Comparison of ENCODE assay signal across 2 cellular contexts in the genomic region with DNA sequence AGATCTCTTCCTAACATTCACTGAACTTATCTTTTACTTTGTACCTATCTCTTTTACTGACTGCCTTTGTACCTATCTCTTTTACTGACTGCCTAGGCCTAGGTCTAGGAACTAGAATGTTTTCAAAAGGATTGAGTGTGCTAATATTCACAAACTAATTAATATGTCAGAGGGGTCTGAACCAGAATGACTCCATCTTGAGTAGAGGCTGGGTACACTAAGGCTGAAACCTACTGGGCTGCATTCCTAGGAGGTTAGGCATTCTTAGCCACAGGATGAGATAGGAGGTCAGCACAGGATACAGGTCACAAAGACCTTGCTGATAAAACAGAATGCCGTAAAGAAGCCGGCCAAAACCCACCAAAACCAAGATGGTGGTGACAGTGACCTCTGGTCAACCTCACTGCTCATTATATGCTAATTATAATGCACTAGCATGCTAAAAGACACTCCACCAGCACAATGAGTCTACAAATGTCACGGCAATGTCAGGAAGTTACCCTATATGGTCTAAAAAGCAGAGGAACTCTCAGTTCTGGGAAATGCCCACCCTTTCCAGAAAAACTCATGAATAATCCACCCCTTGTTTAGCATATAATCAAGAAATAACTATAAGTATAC.
A peak's percentile ranks its signal among the peaks of the same experiment; 100 is the strongest.
TF ChIP-seq lines count a peak whose summit lies in the region.

No MANE protein-coding gene starts in this region.

TF ChIP-seq in HCT116, 20 proteins besides CTCF, POLR2A, EP300 and RAD21:
- TF ChIP-seq ZNF274 (IDR thresholded peaks at IDR 0.05; ENCODE audit: low read depth, low read length) (no peak), SRF (IDR thresholded peaks at IDR 0.05; ENCODE audit: low read depth) (0 out of 2 replicates have a peak, but pooled peaks have one; percentile 35), CBX3 (IDR thresholded peaks at IDR 0.05; ENCODE audit: low read depth) (peak; percentile 51; the same call in 1 of the 2 replicates), REST (IDR thresholded peaks at IDR 0.05; ENCODE audit: low read depth) (no peak), POLR2AphosphoS5 (IDR thresholded peaks at IDR 0.05; ENCODE audit: low read depth, low read length) (no peak), JUND (IDR thresholded peaks at IDR 0.05) (0 out of 2 replicates have a peak, but pooled peaks have one; percentile 22), SP1 (IDR thresholded peaks at IDR 0.05; ENCODE audit: low read depth) (peak; percentile 29; the same call in 1 of the 2 replicates), ZFX (IDR thresholded peaks at IDR 0.05) (no peak), YY1 (IDR thresholded peaks at IDR 0.05; ENCODE audit: extremely low read depth, insufficient replicate concordance, low read depth, low read length) (peak; percentile 50), MAX (IDR thresholded peaks at IDR 0.05) (no peak)
- TF ChIP-seq, protein P1, sequence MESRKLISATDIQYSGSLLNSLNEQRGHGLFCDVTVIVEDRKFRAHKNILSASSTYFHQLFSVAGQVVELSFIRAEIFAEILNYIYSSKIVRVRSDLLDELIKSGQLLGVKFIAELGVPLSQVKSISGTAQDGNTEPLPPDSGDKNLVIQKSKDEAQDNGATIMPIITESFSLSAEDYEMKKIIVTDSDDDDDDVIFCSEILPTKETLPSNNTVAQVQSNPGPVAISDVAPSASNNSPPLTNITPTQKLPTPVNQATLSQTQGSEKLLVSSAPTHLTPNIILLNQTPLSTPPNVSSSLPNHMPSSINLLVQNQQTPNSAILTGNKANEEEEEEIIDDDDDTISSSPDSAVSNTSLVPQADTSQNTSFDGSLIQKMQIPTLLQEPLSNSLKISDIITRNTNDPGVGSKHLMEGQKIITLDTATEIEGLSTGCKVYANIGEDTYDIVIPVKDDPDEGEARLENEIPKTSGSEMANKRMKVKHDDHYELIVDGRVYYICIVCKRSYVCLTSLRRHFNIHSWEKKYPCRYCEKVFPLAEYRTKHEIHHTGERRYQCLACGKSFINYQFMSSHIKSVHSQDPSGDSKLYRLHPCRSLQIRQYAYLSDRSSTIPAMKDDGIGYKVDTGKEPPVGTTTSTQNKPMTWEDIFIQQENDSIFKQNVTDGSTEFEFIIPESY (IDR thresholded peaks at IDR 0.05; ENCODE audit: extremely low read depth, insufficient replicate concordance, low read length), result no peak

TF ChIP-seq in GM12878, 131 proteins besides CTCF, POLR2A, EP300 and RAD21 (continues in another document):
- TF ChIP-seq, protein P2, sequence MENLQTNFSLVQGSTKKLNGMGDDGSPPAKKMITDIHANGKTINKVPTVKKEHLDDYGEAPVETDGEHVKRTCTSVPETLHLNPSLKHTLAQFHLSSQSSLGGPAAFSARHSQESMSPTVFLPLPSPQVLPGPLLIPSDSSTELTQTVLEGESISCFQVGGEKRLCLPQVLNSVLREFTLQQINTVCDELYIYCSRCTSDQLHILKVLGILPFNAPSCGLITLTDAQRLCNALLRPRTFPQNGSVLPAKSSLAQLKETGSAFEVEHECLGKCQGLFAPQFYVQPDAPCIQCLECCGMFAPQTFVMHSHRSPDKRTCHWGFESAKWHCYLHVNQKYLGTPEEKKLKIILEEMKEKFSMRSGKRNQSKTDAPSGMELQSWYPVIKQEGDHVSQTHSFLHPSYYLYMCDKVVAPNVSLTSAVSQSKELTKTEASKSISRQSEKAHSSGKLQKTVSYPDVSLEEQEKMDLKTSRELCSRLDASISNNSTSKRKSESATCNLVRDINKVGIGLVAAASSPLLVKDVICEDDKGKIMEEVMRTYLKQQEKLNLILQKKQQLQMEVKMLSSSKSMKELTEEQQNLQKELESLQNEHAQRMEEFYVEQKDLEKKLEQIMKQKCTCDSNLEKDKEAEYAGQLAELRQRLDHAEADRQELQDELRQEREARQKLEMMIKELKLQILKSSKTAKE (IDR thresholded peaks at IDR 0.05; ENCODE audit: low read depth, poor library complexity, severe bottlenecking), result no peak
- TF ChIP-seq CREM (IDR thresholded peaks at IDR 0.05; ENCODE audit: low read depth) (no peak), RFX5 (IDR thresholded peaks at IDR 0.05; ENCODE audit: low read depth, low read length) (no peak), ZNF592 (IDR thresholded peaks at IDR 0.05) (peak; percentile 99), PAX8 (IDR thresholded peaks at IDR 0.05) (0 out of 2 replicates have a peak, but pooled peaks have one; percentile 33), RUNX3 (IDR thresholded peaks at IDR 0.05; ENCODE audit: low read length) (peak; percentile 58), JUNB (IDR thresholded peaks at IDR 0.05) (no peak), NFYA (IDR thresholded peaks at IDR 0.05; ENCODE audit: borderline replicate concordance, low read depth, low read length) (no peak), PAX5 (IDR thresholded peaks at IDR 0.05; ENCODE audit: borderline replicate concordance, low read depth, low read length) (peak; percentile 32; the same call in 1 of the 2 replicates), WRNIP1 (IDR thresholded peaks at IDR 0.05; ENCODE audit: borderline replicate concordance, low read depth, low read length) (no peak), MEF2B (IDR thresholded peaks at IDR 0.05; ENCODE audit: partially characterized antibody, poor library complexity, severe bottlenecking) (peak; percentile 53), NR2C1 (IDR thresholded peaks at IDR 0.05) (0 out of 2 replicates have a peak, but pooled peaks have one; percentile 33), ATF7 (IDR thresholded peaks at IDR 0.05; ENCODE audit: low read depth) (0 out of 2 replicates have a peak, but pooled peaks have one; percentile 31), MLLT1 (IDR thresholded peaks at IDR 0.05) (no peak), FOXM1 (IDR thresholded peaks at IDR 0.05; ENCODE audit: low read depth, low read length) (0 out of 2 replicates have a peak, but pooled peaks have one; percentile 24), ZBTB11 (CRISPR knock-in tag; IDR thresholded peaks at IDR 0.05) (peak; percentile 51; the same call in 1 of the 2 replicates), FOXK2 (IDR thresholded peaks at IDR 0.05) (no peak), ATF2 (IDR thresholded peaks at IDR 0.05; ENCODE audit: low read length) (peak; percentile 31; the same call in 1 of the 2 replicates), IKZF1 (conservative IDR thresholded peaks at IDR 0.05) (peak; percentile 16; the same call in 1 of the 2 replicates), SP1 (IDR thresholded peaks at IDR 0.05; ENCODE audit: low read depth, low read length) (peak; percentile 27), MXI1 (IDR thresholded peaks at IDR 0.05; ENCODE audit: low read depth, low read length) (no peak), CHD1 (IDR thresholded peaks at IDR 0.05; ENCODE audit: low read depth, low read length) (no peak), ELK1 (IDR thresholded peaks at IDR 0.05; ENCODE audit: low read depth, low read length) (peak; percentile 39; the same call in 1 of the 2 replicates), BCL11A (IDR thresholded peaks at IDR 0.05; ENCODE audit: low read depth, low read length) (peak; percentile 89), TCF12 (IDR thresholded peaks at IDR 0.05; ENCODE audit: low read depth, low read length) (no peak), MTA2 (IDR thresholded peaks at IDR 0.05; ENCODE audit: low read depth) (peak; percentile 86)
- TF ChIP-seq, protein P3, sequence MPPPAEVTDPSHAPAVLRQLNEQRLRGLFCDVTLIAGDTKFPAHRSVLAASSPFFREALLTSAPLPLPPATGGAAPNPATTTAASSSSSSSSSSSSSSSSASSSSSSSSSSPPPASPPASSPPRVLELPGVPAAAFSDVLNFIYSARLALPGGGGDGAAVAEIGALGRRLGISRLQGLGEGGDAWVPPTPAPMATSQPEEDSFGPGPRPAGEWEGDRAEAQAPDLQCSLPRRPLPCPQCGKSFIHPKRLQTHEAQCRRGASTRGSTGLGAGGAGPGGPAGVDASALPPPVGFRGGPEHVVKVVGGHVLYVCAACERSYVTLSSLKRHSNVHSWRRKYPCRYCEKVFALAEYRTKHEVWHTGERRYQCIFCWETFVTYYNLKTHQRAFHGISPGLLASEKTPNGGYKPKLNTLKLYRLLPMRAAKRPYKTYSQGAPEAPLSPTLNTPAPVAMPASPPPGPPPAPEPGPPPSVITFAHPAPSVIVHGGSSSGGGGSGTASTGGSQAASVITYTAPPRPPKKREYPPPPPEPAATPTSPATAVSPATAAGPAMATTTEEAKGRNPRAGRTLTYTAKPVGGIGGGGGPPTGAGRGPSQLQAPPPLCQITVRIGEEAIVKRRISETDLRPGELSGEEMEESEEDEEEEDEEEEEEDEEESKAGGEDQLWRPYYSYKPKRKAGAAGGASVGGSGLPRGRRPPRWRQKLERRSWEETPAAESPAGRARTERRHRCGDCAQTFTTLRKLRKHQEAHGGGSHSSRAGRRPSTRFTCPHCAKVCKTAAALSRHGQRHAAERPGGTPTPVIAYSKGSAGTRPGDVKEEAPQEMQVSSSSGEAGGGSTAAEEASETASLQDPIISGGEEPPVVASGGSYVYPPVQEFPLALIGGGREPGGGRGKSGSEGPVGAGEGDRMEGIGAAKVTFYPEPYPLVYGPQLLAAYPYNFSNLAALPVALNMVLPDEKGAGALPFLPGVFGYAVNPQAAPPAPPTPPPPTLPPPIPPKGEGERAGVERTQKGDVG (CRISPR knock-in tag; IDR thresholded peaks at IDR 0.05), result peak; percentile 94
